Comparison of ENCODE assay signal across 1 cellular context in genomic region chr15:90230071-90230494, GRCh38.
TF ChIP-seq lines count a peak whose summit lies in the region.

No MANE protein-coding gene starts in this region.

TF ChIP-seq in H1, 55 proteins besides CTCF, POLR2A, EP300 and RAD21:
- TF ChIP-seq ASH2L (IDR thresholded peaks at IDR 0.05; ENCODE audit: low read length) (no peak), POLR2AphosphoS5 (IDR thresholded peaks at IDR 0.05; ENCODE audit: low read depth, low read length) (0 out of 2 replicates have a peak, but pooled peaks have one; percentile 30)
